26 cellular contexts compared by ENCODE assay signal in the genomic region with DNA sequence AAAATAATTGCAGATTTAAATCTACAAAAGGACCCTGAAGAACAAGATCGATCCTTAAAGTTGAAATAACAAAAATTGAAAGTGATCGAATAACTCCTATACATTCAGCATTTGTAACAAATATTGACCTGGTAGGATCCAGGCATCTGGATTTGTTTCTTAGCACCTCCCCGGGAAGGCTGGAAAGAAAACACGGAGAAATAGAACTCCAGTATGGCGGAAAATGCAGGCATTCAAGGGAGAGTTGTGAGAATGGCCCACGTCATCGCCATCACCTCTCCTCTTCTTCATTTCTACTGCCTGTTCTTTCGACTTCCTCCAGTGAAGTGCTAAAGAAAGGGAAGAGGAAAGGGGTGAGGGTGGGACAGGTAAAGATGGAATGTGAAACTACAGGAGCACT.
"Had no signal": no experiment of that assay in that cellular context is flagged by ENCODE, and none has a peak within 500 bp of the region (broad histone marks: within the 10 kb centered on the region; RNA-seq: fewer than 3 reads in every experiment).

No MANE protein-coding gene starts in this region.

- H3K4me2 ChIP-seq: hepatocyte had no signal

- H3K9me3 Mint-ChIP-seq: endodermal cell, mesothelial cell of epicardium had no signal

- H3K27me3 Mint-ChIP-seq: effector memory CD8-positive, alpha-beta T cell; naive B cell had no signal

- H3K36me3 ChIP-seq: esophagus muscularis mucosa, gastroesophageal sphincter, heart left ventricle, left lung, lower lobe of right lung had no signal

- H2AFZ ChIP-seq: hepatocyte had no signal

- H3K79me2 ChIP-seq: hepatocyte had no signal

- H3K9me3 ChIP-seq: esophagus muscularis mucosa, gastroesophageal sphincter, left lung, lower lobe of right lung, mucosa of descending colon had no signal

- H3K4me1 ChIP-seq: esophagus muscularis mucosa, foreskin keratinocyte, gastroesophageal sphincter, heart left ventricle, left lung, lower lobe of right lung had no signal

- H3K4me3 ChIP-seq: coronary artery, dorsolateral prefrontal cortex, esophagus muscularis mucosa, gastroesophageal sphincter, heart left ventricle, hepatocyte, left lung, lower lobe of right lung, mucosa of descending colon had no signal

- H3K27ac ChIP-seq: coronary artery, dorsolateral prefrontal cortex, epithelial cell of prostate, esophagus muscularis mucosa, foreskin keratinocyte, gastroesophageal sphincter, heart left ventricle, hepatocyte, left lung, lower lobe of right lung had no signal

- ATAC-seq: effector memory CD8-positive, alpha-beta T cell; foreskin keratinocyte; gastroesophageal sphincter; heart left ventricle; left cardiac atrium; left lung; left ventricle myocardium superior; lower lobe of right lung; mucosa of descending colon had no signal

- H3K27ac Mint-ChIP-seq: effector memory CD8-positive, alpha-beta T cell; endodermal cell; mesothelial cell of epicardium; naive B cell had no signal

- FAIRE-seq: colon, endometrium, islet of Langerhans, keratinocyte had no signal

- H3K4me3 Mint-ChIP-seq: effector memory CD8-positive, alpha-beta T cell; endodermal cell; mesothelial cell of epicardium; naive B cell had no signal

- H3K27me3 ChIP-seq: esophagus muscularis mucosa, foreskin keratinocyte, gastroesophageal sphincter, heart left ventricle, hepatocyte, left lung had no signal

- DNase-seq: dermis blood vessel endothelial cell; dorsolateral prefrontal cortex; effector CD4-positive, alpha-beta T cell; effector memory CD8-positive, alpha-beta T cell; endodermal cell; erythroblast; foreskin keratinocyte; heart left ventricle; hypothalamus; left cardiac atrium; left lung; left ventricle myocardium superior; lower lobe of right lung; mesenchymal stem cell; mucosa of descending colon; naive B cell had no signal

- H3K36me3 Mint-ChIP-seq: mesothelial cell of epicardium, naive B cell had no signal

- H3K4me1 Mint-ChIP-seq: endodermal cell, mesothelial cell of epicardium, naive B cell had no signal
